Comparison of ENCODE assay signal across 10 cellular contexts in genomic region chrY:25639852-25640251, GRCh38. TPM values are rescaled to one million over a fixed set of nuclear protein-coding genes. Genes with fewer than 3 reads are reported as not detected.
"Had no signal": no experiment of that assay in that cellular context is flagged by ENCODE, and none has a peak within 500 bp of the region (broad histone marks: within the 10 kb centered on the region; RNA-seq: fewer than 3 reads in every experiment).

No MANE protein-coding gene starts in this region.

RNA-seq across cellular contexts. Expression of gene CDY1, which starts 17.9 kb away (rescaled TPM):
- total RNA-seq: OCI-LY7, PC-3, PC-9, Peyer's patch, Right ventricle myocardium inferior, Right ventricle myocardium superior, RPMI7951, SJCRH30, SJSA1, SK-MEL-5 had no signal
